Comparison of ENCODE assay signal across 8 cellular contexts in the genomic region with DNA sequence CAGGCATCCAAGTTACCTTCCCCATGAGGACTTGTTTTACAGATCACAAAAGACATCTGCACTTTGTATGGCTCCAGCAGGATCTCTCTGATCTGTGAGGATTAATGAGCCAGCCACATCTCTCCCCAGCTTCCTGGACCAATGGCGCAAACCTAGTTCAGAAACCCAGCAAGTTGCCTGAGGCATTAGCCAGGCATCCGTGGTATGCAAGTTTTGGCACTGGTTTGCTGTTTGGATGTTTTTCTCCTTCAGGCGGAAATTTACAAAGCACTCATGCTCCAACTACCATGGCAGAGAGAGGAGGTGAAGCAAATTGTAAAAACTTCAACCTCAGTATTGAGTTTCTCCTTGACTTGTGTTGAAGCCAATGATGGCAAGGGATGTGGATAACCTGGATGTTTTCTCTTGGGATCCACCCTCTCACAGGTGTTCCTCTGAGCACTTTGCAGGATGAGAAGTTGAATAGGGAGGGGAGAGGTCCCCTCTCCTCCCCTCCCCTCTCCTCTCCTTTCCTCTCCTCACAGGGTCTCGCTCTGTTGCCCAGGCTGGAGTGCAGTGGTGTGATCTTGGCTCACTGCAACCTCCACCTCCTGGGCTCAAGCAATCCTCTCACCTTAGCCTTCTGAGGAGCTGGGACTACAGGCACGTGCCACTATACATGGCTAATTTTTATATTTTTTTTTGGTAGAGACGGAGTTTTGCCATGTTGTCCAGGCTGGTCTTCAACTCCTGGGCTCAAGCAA. TPM values are rescaled to one million over a fixed set of nuclear protein-coding genes. Genes with fewer than 3 reads are reported as not detected.
DNase-seq lines count a peak whose midpoint lies in the region; ATAC-seq and TF ChIP-seq lines count a peak whose summit lies in the region.

No MANE protein-coding gene starts in this region.

- POLR2A ChIA-PET in activated CD4-positive, alpha-beta T cell treated with anti-CD3 and anti-CD28 coated beads for 36 hours (lab: Charles Lee): no interaction called here
- POLR2A ChIA-PET in activated CD8-positive, alpha-beta T cell treated with anti-CD3 and anti-CD28 coated beads, Interleukin-2, amount 10 ng/mL, durations not matched to agents 7 days and 5 days (lab: Charles Lee): interaction anchor here (7.6 kb wide), 1 partner anchor 25 kb away, joined by 66 read pairs; the partner anchor contains the start of gene ENO1

- no peaks in the 10 kb centered on the region for H3K9me3 ChIP-seq in tibial artery

- H3K4me3 ChIP-seq in tibial artery: no peak overlapping the region

- no peak overlapping the region for H3K4me3 Mint-ChIP-seq in activated CD4-positive, alpha-beta T cell treated with anti-CD3 and anti-CD28 coated beads for 36 hours
- no peak overlapping the region for H3K4me3 Mint-ChIP-seq in activated CD8-positive, alpha-beta T cell treated with anti-CD3 and anti-CD28 coated beads, Interleukin-2, amount 10 ng/mL, durations not matched to agents 7 days and 5 days

- H3K36me3 ChIP-seq in tibial artery: no peaks in the 10 kb centered on the region

- peak in 1 of 2 experiments; percentile 17 for TF ChIP-seq CTCF in tibial artery (IDR thresholded peaks at IDR 0.05)

- H3K4me1 ChIP-seq in tibial artery: peaks cover 0 to 71% (median 37%) of the 10 kb centered on the region in 4 donors

- H3K27ac ChIP-seq in tibial artery: peak overlapping the region; percentile 76 to 79

- peak overlapping the region; percentile 48 for H3K27ac Mint-ChIP-seq in activated CD4-positive, alpha-beta T cell treated with anti-CD3 and anti-CD28 coated beads for 36 hours
- H3K27ac Mint-ChIP-seq in activated CD8-positive, alpha-beta T cell treated with anti-CD3 and anti-CD28 coated beads, Interleukin-2, amount 10 ng/mL, durations not matched to agents 7 days and 5 days: peak overlapping the region; percentile 4

- peaks cover 46% of the 10 kb centered on the region for H3K4me1 Mint-ChIP-seq in activated CD4-positive, alpha-beta T cell treated with anti-CD3 and anti-CD28 coated beads for 36 hours
- peaks cover 63% of the 10 kb centered on the region for H3K4me1 Mint-ChIP-seq in activated CD8-positive, alpha-beta T cell treated with anti-CD3 and anti-CD28 coated beads, Interleukin-2, amount 10 ng/mL, durations not matched to agents 7 days and 5 days (ENCODE audit: low read depth)

- no peak for DNase-seq in activated CD4-positive, alpha-beta T cell treated with anti-CD3 and anti-CD28 coated beads for 36 hours
- DNase-seq in activated CD4-positive, alpha-beta T cell treated with anti-CD3 and anti-CD28 coated beads for 4 hours: no peak
- no peak for DNase-seq in activated CD8-positive, alpha-beta T cell treated with anti-CD3 and anti-CD28 coated beads, Interleukin-2, amount 10 ng/mL, durations not matched to agents 7 days and 5 days
- DNase-seq in hepatic stellate cell (ENCODE audit: low spot score) (peak; percentile 91), tibial artery (peak; percentile 76 to 87), NCI-H748 treated with DMSO at 0.1 percent for 48 hours (lab: John Stamatoyannopoulos, UW) (no peak)

- no peaks in the 10 kb centered on the region for H3K27me3 ChIP-seq in tibial artery

- no peaks in the 10 kb centered on the region for H3K9me3 Mint-ChIP-seq in activated CD4-positive, alpha-beta T cell treated with anti-CD3 and anti-CD28 coated beads for 36 hours (ENCODE audit: low read depth)
- H3K9me3 Mint-ChIP-seq in activated CD8-positive, alpha-beta T cell treated with anti-CD3 and anti-CD28 coated beads, Interleukin-2, amount 10 ng/mL, durations not matched to agents 7 days and 5 days (ENCODE audit: insufficient read depth): peaks cover 3% of the 10 kb centered on the region

- H3K27me3 Mint-ChIP-seq in activated CD4-positive, alpha-beta T cell treated with anti-CD3 and anti-CD28 coated beads for 36 hours: no peaks in the 10 kb centered on the region
- no peaks in the 10 kb centered on the region for H3K27me3 Mint-ChIP-seq in activated CD8-positive, alpha-beta T cell treated with anti-CD3 and anti-CD28 coated beads, Interleukin-2, amount 10 ng/mL, durations not matched to agents 7 days and 5 days (ENCODE audit: low read depth)

- CTCF ChIA-PET in activated CD4-positive, alpha-beta T cell treated with anti-CD3 and anti-CD28 coated beads for 36 hours (lab: Charles Lee): interaction anchor here (0.8 to 1.6 kb wide), 2 partner anchors 45 to 55 kb away, joined by 3 read pairs; no protein-coding TSS in a partner anchor
- CTCF ChIA-PET in activated CD8-positive, alpha-beta T cell treated with anti-CD3 and anti-CD28 coated beads, Interleukin-2, amount 10 ng/mL, durations not matched to agents 7 days and 5 days (lab: Charles Lee): interaction anchor here (0.7 to 2.3 kb wide), 3 partner anchors 14 to 101 kb away, joined by 3 to 13 read pairs (median 7); no protein-coding TSS in a partner anchor

- ATAC-seq in activated CD4-positive, alpha-beta T cell treated with anti-CD3 and anti-CD28 coated beads for 36 hours: no peak
- no peak for ATAC-seq in activated CD8-positive, alpha-beta T cell treated with anti-CD3 and anti-CD28 coated beads, Interleukin-2, amount 10 ng/mL, durations not matched to agents 7 days and 5 days
- ATAC-seq in GM18868 (IDR thresholded peaks at IDR 0.05; ENCODE audit: unreplicated experiment) (no peak), HG02870 (IDR thresholded peaks at IDR 0.05; ENCODE audit: unreplicated experiment) (no peak)

- intact Hi-C loops in activated CD4-positive, alpha-beta T cell treated with anti-CD3 and anti-CD28 coated beads for 36 hours (cut with DNase I, micrococcal nuclease): loop anchor here in 1 of 2 experiments (5.0 to 10.0 kb wide), 2 partner anchors 202 to 521 kb away; no protein-coding TSS in a partner anchor
- intact Hi-C loops in tibial artery (cut with DNase I; ENCODE audit: low total_unique reads): no loop called here

- H3K36me3 Mint-ChIP-seq in activated CD4-positive, alpha-beta T cell treated with anti-CD3 and anti-CD28 coated beads for 36 hours (ENCODE audit: low read depth): peaks cover 7% of the 10 kb centered on the region
- peaks cover 62% of the 10 kb centered on the region for H3K36me3 Mint-ChIP-seq in activated CD8-positive, alpha-beta T cell treated with anti-CD3 and anti-CD28 coated beads, Interleukin-2, amount 10 ng/mL, durations not matched to agents 7 days and 5 days (ENCODE audit: low read depth)

RNA-seq across cellular contexts. Expression of gene ENO1, which starts 25.6 kb away (rescaled TPM):
- 1,000 to 10,000 TPM; 2,573 to 3,583 TPM for total RNA-seq in activated CD4-positive, alpha-beta T cell treated with anti-CD3 and anti-CD28 coated beads for 36 hours
- 1,000 to 10,000 TPM; 3,150 to 3,216 TPM for total RNA-seq in activated CD8-positive, alpha-beta T cell treated with anti-CD3 and anti-CD28 coated beads, Interleukin-2, amount 10 ng/mL, durations not matched to agents 7 days and 5 days

RNA-seq across cellular contexts. Expression of gene CA6, which starts 41.6 kb away (rescaled TPM):
- total RNA-seq in activated CD4-positive, alpha-beta T cell treated with anti-CD3 and anti-CD28 coated beads for 36 hours: under 1 TPM in 1 of 2 experiments, not detected in 1; 0.27 TPM
- 1 to 10 TPM; 6.3 to 6.4 TPM for total RNA-seq in activated CD8-positive, alpha-beta T cell treated with anti-CD3 and anti-CD28 coated beads, Interleukin-2, amount 10 ng/mL, durations not matched to agents 7 days and 5 days

Comparison
In these comparisons a context has a peak if more than half of its experiments do, and no peak if none do; other contexts are left out.
1. DNase-seq: peak in hepatic stellate cell (single experiment) and tibial artery (2 of 2); none in activated CD4-positive, alpha-beta T cell treated with anti-CD3 and anti-CD28 coated beads for 36 hours (single experiment), activated CD4-positive, alpha-beta T cell treated with anti-CD3 and anti-CD28 coated beads for 4 hours (0 of 2), activated CD8-positive, alpha-beta T cell treated with anti-CD3 and anti-CD28 coated beads, Interleukin-2, amount 10 ng/mL, durations not matched to agents 7 days and 5 days (single experiment) and NCI-H748 treated with DMSO at 0.1 percent for 48 hours (single experiment).
2. RNA of gene CA6, which starts 41.6 kb away (total RNA-seq): 6.3 to 6.4 TPM in activated CD8-positive, alpha-beta T cell treated with anti-CD3 and anti-CD28 coated beads, Interleukin-2, amount 10 ng/mL, durations not matched to agents 7 days and 5 days; 0.27 TPM in activated CD4-positive, alpha-beta T cell treated with anti-CD3 and anti-CD28 coated beads for 36 hours; every median in the first group is over 4 times any median in the second.